ENCODE assay signal across 24 cellular contexts in genomic region chr18:1872274-1872673, GRCh38.
"Had no signal": no experiment of that assay in that cellular context is flagged by ENCODE, and none has a peak within 500 bp of the region (broad histone marks: within the 10 kb centered on the region; RNA-seq: fewer than 3 reads in every experiment).

No MANE protein-coding gene starts in this region.

- ATAC-seq: esophagus mucosa, gastrocnemius medialis, heart right ventricle, left cardiac atrium, left lung, left ventricle myocardium superior, lower lobe of right lung, mucosa of descending colon had no signal

- H3K4me1 ChIP-seq: colonic mucosa, esophagus squamous epithelium, gastrocnemius medialis, heart right ventricle, left lung, lower lobe of right lung had no signal

- DNase-seq: colonic mucosa; cortex of kidney; effector CD8-positive, alpha-beta T cell; erythroblast; esophagus squamous epithelium; foreskin fibroblast; foreskin melanocyte; gastrocnemius medialis; glutamatergic neuron; head of caudate nucleus; heart right ventricle; hippocampal formation; left cardiac atrium; left lung; left ventricle myocardium superior; lower lobe of right lung; mesenchymal stem cell; mucosa of descending colon; naive B cell had no signal

- FAIRE-seq: endometrium, islet of Langerhans, keratinocyte had no signal

- H3K27ac ChIP-seq: colonic mucosa, epithelial cell of prostate, esophagus squamous epithelium, gastrocnemius medialis, heart right ventricle, left lung, lower lobe of right lung had no signal

- H3K27me3 ChIP-seq: colonic mucosa, esophagus squamous epithelium, gastrocnemius medialis, heart right ventricle, left lung had no signal

- H3K9me3 ChIP-seq: colonic mucosa, esophagus squamous epithelium, gastrocnemius medialis, heart right ventricle, left lung, lower lobe of right lung had no signal

- H3K4me3 ChIP-seq: colonic mucosa, esophagus squamous epithelium, gastrocnemius medialis, heart right ventricle, left lung, lower lobe of right lung, mucosa of descending colon had no signal

- H3K36me3 ChIP-seq: colonic mucosa, esophagus squamous epithelium, gastrocnemius medialis, heart right ventricle, left lung, lower lobe of right lung had no signal
